Comparison of ENCODE assay signal across 10 cellular contexts in genomic region chr7:150739045-150739432, GRCh38. TPM values are rescaled to one million over a fixed set of nuclear protein-coding genes. Genes with fewer than 3 reads are reported as not detected.
DNase-seq lines count a peak whose midpoint lies in the region; ATAC-seq and TF ChIP-seq lines count a peak whose summit lies in the region.
"Had no signal": no experiment of that assay in that cellular context is flagged by ENCODE, and none has a peak within 500 bp of the region (broad histone marks: within the 10 kb centered on the region; RNA-seq: fewer than 3 reads in every experiment).

No MANE protein-coding gene starts in this region.

- DNase-seq in T-helper 1 cell (no peak), RWPE1 (ENCODE audit: low spot score) (no peak), esophagus muscularis mucosa (ENCODE audit: extremely low spot score) (no peak), spleen (no peak)

- H3K36me3 ChIP-seq in esophagus muscularis mucosa = peaks cover 0 to 37% (median 6%) of the 10 kb centered on the region in 4 donors
- H3K36me3 ChIP-seq in spleen = peaks cover 0 to 42% (median 30%) of the 10 kb centered on the region in 6 donors

- ATAC-seq in HG02938 (IDR thresholded peaks at IDR 0.05; ENCODE audit: unreplicated experiment) (no peak), GM18867 (IDR thresholded peaks at IDR 0.05; ENCODE audit: unreplicated experiment) (no peak), GM18502 (IDR thresholded peaks at IDR 0.05; ENCODE audit: poor library complexity, unreplicated experiment) (no peak)

- H3K4me3 ChIP-seq in esophagus muscularis mucosa (peak overlapping the region; percentile 48 to 59 (median 52)), spleen (peak overlapping the region; percentile 42 to 84 (median 62))

- H3K9me3 ChIP-seq in esophagus muscularis mucosa = no peaks in the 10 kb centered on the region
- H3K9me3 ChIP-seq in spleen = no peaks in the 10 kb centered on the region

- TF ChIP-seq CTCF in RWPE1 (conservative IDR thresholded peaks at IDR 0.05; ENCODE audit: low read depth) = 0 out of 2 replicates have a peak, but pooled peaks have one; percentile 3
- peak in 1 of 3 experiments; percentile 11 for TF ChIP-seq CTCF in esophagus muscularis mucosa (IDR thresholded peaks at IDR 0.05)
- peak in 2 of 11 experiments; percentile 15 to 23 for TF ChIP-seq CTCF in spleen (IDR thresholded peaks at IDR 0.05 in 8 of 11, conservative IDR thresholded peaks at IDR 0.05 in 3 of 11)

- no peak overlapping the region for H3K27ac ChIP-seq in RWPE1
- H3K27ac ChIP-seq in esophagus muscularis mucosa (replicated peaks in 1 of 4) = peak overlapping the region; percentile 52 to 77 (median 69)
- peak overlapping the region; percentile 51 to 90 (median 86) for H3K27ac ChIP-seq in spleen

- POLR2A ChIA-PET in RWPE1 (lab: Yijun Ruan, JAX; ENCODE audit: low non-redundant PET) = no interaction called here

- no peak for TF ChIP-seq POLR2A in esophagus muscularis mucosa (IDR thresholded peaks at IDR 0.05; ENCODE audit: low read depth)
- TF ChIP-seq POLR2A in spleen (IDR thresholded peaks at IDR 0.05) = no peak

- H3K36me3 Mint-ChIP-seq in T-helper 1 cell treated with Interleukin-12 subunit alpha and Interleukin-12 subunit beta and Interleukin-4 antibody, amounts not matched to agents 30 μg/mL and 1 μg/mL, for 36 hours (ENCODE audit: low read depth) = peaks cover 65% of the 10 kb centered on the region

- peak overlapping the region; percentile 94 for H3K27ac Mint-ChIP-seq in T-helper 1 cell treated with Interleukin-12 subunit alpha and Interleukin-12 subunit beta and Interleukin-4 antibody, amounts not matched to agents 30 μg/mL and 1 μg/mL, for 36 hours

- no peak for TF ChIP-seq EP300 in esophagus muscularis mucosa (IDR thresholded peaks at IDR 0.05)

- no peaks in the 10 kb centered on the region for H3K27me3 Mint-ChIP-seq in T-helper 1 cell treated with Interleukin-12 subunit alpha and Interleukin-12 subunit beta and Interleukin-4 antibody, amounts not matched to agents 30 μg/mL and 1 μg/mL, for 36 hours (ENCODE audit: low read depth)

- H3K4me1 ChIP-seq in esophagus muscularis mucosa (peaks cover 18 to 29% (median 22%) of the 10 kb centered on the region in 4 donors), spleen (peaks cover 10 to 92% (median 59%) of the 10 kb centered on the region in 6 donors)

- intact Hi-C loops in esophagus muscularis mucosa (cut with DNase I) = no loop called here
- intact Hi-C loops in spleen (cut with DNase I; ENCODE audit: low total_unique reads) = loop anchor here (10.0 kb wide), 1 partner anchor 54 kb away; the partner anchor contains the start of gene GIMAP2

- no peaks in the 10 kb centered on the region for H3K9me3 Mint-ChIP-seq in T-helper 1 cell treated with Interleukin-12 subunit alpha and Interleukin-12 subunit beta and Interleukin-4 antibody, amounts not matched to agents 30 μg/mL and 1 μg/mL, for 36 hours
- H3K9me3 Mint-ChIP-seq: neural crest cell had no signal

- H3K4me1 Mint-ChIP-seq in T-helper 1 cell treated with Interleukin-12 subunit alpha and Interleukin-12 subunit beta and Interleukin-4 antibody, amounts not matched to agents 30 μg/mL and 1 μg/mL, for 36 hours (ENCODE audit: low read depth) = peaks cover 63% of the 10 kb centered on the region

- CTCF ChIA-PET in RWPE1 (lab: Yijun Ruan, JAX) = no interaction called here

- H3K27me3 ChIP-seq in esophagus muscularis mucosa = no peaks in the 10 kb centered on the region
- no peaks in the 10 kb centered on the region for H3K27me3 ChIP-seq in spleen (replicated peaks in 1 of 7)

- H3K4me3 Mint-ChIP-seq in T-helper 1 cell treated with Interleukin-12 subunit alpha and Interleukin-12 subunit beta and Interleukin-4 antibody, amounts not matched to agents 30 μg/mL and 1 μg/mL, for 36 hours = peak overlapping the region; percentile 95
- H3K4me3 Mint-ChIP-seq: neural crest cell had no signal

RNA-seq across cellular contexts. Expression of gene GIMAP5, which starts 1.8 kb away (rescaled TPM):
- total RNA-seq in esophagus muscularis mucosa (10 to 100 TPM; 26.9 to 48.2 (median 28.6) TPM), spleen (100 to 1,000 TPM in 3 of 7 donors, 10 to 100 TPM in 4; 34.0 to 183 (median 90.6) TPM)
- 100 to 1,000 TPM in 1 of 3 donors, 10 to 100 TPM in 2; 70.2 to 114 (median 75.9) TPM for polyA plus RNA-seq in spleen

RNA-seq across cellular contexts. Expression of gene GIMAP1, which starts 22.6 kb away (rescaled TPM):
- total RNA-seq in esophagus muscularis mucosa (10 to 100 TPM in 2 of 4 donors, 1 to 10 TPM in 2; 6.6 to 13.0 (median 8.5) TPM), spleen (10 to 100 TPM; 16.4 to 61.2 (median 48.1) TPM)
- 10 to 100 TPM in 2 of 3 donors, 1 to 10 TPM in 1; 8.7 to 31.2 (median 14.1) TPM for polyA plus RNA-seq in spleen
- total RNA-seq: astrocyte, neural crest cell had no signal

RNA-seq across cellular contexts. Expression of gene GIMAP2, which starts 53.5 kb away (rescaled TPM):
- total RNA-seq in esophagus muscularis mucosa (1 to 10 TPM; 5.4 to 9.7 (median 6.5) TPM), spleen (100 to 1,000 TPM in 1 of 7 donors, 10 to 100 TPM in 6; 48.6 to 126 (median 85.4) TPM)
- polyA plus RNA-seq in spleen = 10 to 100 TPM; 33.9 to 48.5 (median 47.5) TPM
- total RNA-seq: astrocyte, neural crest cell had no signal

Comparison
In these comparisons a context has a peak if more than half of its experiments do, and no peak if none do; other contexts are left out.
1. RNA of gene GIMAP2, which starts 53.5 kb away (total RNA-seq): 48.6 to 126 TPM in spleen; 5.4 to 9.7 TPM in esophagus muscularis mucosa; every median in the first group is over 4 times any median in the second.